ENCODE assay signal across 1 cellular context in genomic region chr11:96314326-96315050, GRCh38.
TF ChIP-seq lines count a peak whose summit lies in the region.

No MANE protein-coding gene starts in this region.

TF ChIP-seq in HCT116, 20 proteins besides CTCF, POLR2A, EP300 and RAD21 (continued from another document):
- TF ChIP-seq ZBTB33 (IDR thresholded peaks at IDR 0.05; ENCODE audit: extremely low read depth, insufficient replicate concordance, low read length) (no peak), ZNF274 (IDR thresholded peaks at IDR 0.05; ENCODE audit: low read depth, low read length) (no peak), EZH2phosphoT487 (IDR thresholded peaks at IDR 0.05; ENCODE audit: borderline replicate concordance) (no peak)
